In the genomic region with DNA sequence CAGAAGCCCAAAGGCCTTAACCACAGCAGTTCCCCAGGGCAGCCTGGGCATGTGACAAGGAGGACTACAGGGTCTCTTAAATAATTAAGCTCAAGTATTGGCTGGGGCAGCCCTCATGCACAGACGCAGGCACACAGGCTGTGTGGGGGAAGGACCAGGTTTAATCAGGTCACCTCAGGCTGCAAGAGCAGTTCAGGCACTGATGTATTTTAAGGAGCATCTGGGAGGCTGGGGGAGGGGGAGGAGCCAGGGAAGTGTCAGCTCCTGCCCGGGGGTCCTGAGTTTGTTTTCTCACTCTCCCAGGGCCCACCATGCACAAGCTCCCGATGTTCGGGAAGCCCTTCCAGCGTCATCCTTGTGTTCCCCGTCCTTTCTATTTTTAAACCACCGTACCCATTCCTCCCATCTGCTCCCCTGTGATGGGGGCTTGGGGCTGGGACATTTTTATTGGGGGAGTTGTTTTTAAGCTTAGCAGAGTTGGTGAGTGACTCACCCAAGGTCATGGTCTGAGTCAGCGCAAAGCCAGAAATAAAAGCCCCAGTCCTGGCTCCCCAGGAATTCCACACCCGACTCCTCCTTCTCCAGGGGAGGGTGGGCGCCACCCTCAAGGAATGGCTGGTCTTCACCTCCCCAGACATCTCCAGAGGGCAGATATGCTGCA, we compare ENCODE assay signal across 7 cellular contexts. TPM values are rescaled to one million over a fixed set of nuclear protein-coding genes. Genes with fewer than 3 reads are reported as not detected.
DNase-seq lines count a peak whose midpoint lies in the region; ATAC-seq and TF ChIP-seq lines count a peak whose summit lies in the region.
"Had no signal": no experiment of that assay in that cellular context is flagged by ENCODE, and none has a peak within 500 bp of the region (broad histone marks: within the 10 kb centered on the region; RNA-seq: fewer than 3 reads in every experiment).

No MANE protein-coding gene starts in this region.

- no peak overlapping the region for H3K4me3 ChIP-seq in upper lobe of right lung

- no peak for TF ChIP-seq CTCF in upper lobe of right lung (IDR thresholded peaks at IDR 0.05)

- H3K27ac ChIP-seq in upper lobe of right lung: peak overlapping the region; percentile 11

- DNase-seq in NCI-H2171 (lab: John Stamatoyannopoulos, UW) (peak; percentile 21), fibroblast of peridontal ligament (ENCODE audit: extremely low read depth) (peak; percentile 66), upper lobe of right lung (no peak), HUDEP-2 (lab: John Stamatoyannopoulos, UW; ENCODE audit: unreplicated experiment in 76 of 76) (no peak), DMS153 treated with DMSO at 0.1 percent for 48 hours (lab: John Stamatoyannopoulos, UW; ENCODE audit: unreplicated experiment) (no peak), NCI-H748 (lab: John Stamatoyannopoulos, UW; ENCODE audit: unreplicated experiment) (no peak)
- DNase-seq: NCI-H2081 treated with DMSO at 0.1 percent for 48 hours had no signal

- intact Hi-C loops in upper lobe of right lung (cut with DNase I): no loop called here

- no peaks in the 10 kb centered on the region for H3K27me3 ChIP-seq in upper lobe of right lung

- H3K9me3 ChIP-seq in upper lobe of right lung: no peaks in the 10 kb centered on the region

- peaks cover 5% of the 10 kb centered on the region for H3K4me1 ChIP-seq in upper lobe of right lung

- no peak for ATAC-seq in upper lobe of right lung

- H3K36me3 ChIP-seq in upper lobe of right lung: no peaks in the 10 kb centered on the region

RNA-seq across cellular contexts. Expression of a gene that starts 2.4 kb away (rescaled TPM):
- 6.3 TPM for total RNA-seq in upper lobe of right lung

RNA-seq across cellular contexts. Expression of a gene that starts 18.9 kb away (rescaled TPM):
- total RNA-seq in upper lobe of right lung: 43.7 TPM

RNA-seq across cellular contexts. Expression of a gene that starts 26.5 kb away (rescaled TPM):
- 44.4 TPM for total RNA-seq in upper lobe of right lung

RNA-seq across cellular contexts. Expression of a gene that starts 57.7 kb away (rescaled TPM):
- 29.5 TPM for total RNA-seq in upper lobe of right lung

RNA-seq across cellular contexts. Expression of a gene that starts 57.9 kb away (rescaled TPM):
- 160 TPM for total RNA-seq in upper lobe of right lung

Comparison
In these comparisons a context has a peak if more than half of its experiments do, and no peak if none do; other contexts are left out.
1. DNase-seq: peak in NCI-H2171 (single experiment) and fibroblast of peridontal ligament (single experiment); none in upper lobe of right lung (single experiment), HUDEP-2 (0 of 76), DMS153 treated with DMSO at 0.1 percent for 48 hours (single experiment) and NCI-H748 (single experiment).